1 cellular context compared by ENCODE assay signal in genomic region chr2:70086838-70087702, GRCh38.
TF ChIP-seq lines count a peak whose summit lies in the region.

Gene PCBP1 (plus strand): TSS chr2:70087477. CDS start chr2:70087744, 267 bp downstream.

TF ChIP-seq in WTC11, 78 proteins besides CTCF, POLR2A, EP300 and RAD21 (continued from another document and continues in another):
- no peak for TF ChIP-seq ERG (CRISPR knock-in tag; IDR thresholded peaks at IDR 0.05)
- 0 out of 2 replicates have a peak, but pooled peaks have one; percentile 68 for TF ChIP-seq PRRX2 (CRISPR knock-in tag; IDR thresholded peaks at IDR 0.05)
- TF ChIP-seq ZNF263 (CRISPR knock-in tag; IDR thresholded peaks at IDR 0.05; ENCODE audit: low read depth), result no peak
- TF ChIP-seq PRDM15 (CRISPR knock-in tag; IDR thresholded peaks at IDR 0.05), result no peak
- no peak for TF ChIP-seq STAT6 (CRISPR knock-in tag; conservative IDR thresholded peaks at IDR 0.05; ENCODE audit: low read depth)
- TF ChIP-seq SMAD4 (CRISPR knock-in tag; IDR thresholded peaks at IDR 0.05), result no peak
- TF ChIP-seq ATF6 (CRISPR knock-in tag; IDR thresholded peaks at IDR 0.05), result no peak
- TF ChIP-seq ZNF416 (CRISPR knock-in tag; IDR thresholded peaks at IDR 0.05), result no peak
- TF ChIP-seq ZSCAN18 (CRISPR knock-in tag; IDR thresholded peaks at IDR 0.05), result no peak
- TF ChIP-seq ZMAT4 (CRISPR knock-in tag; IDR thresholded peaks at IDR 0.05), result no peak
- no peak for TF ChIP-seq ZNF671 (CRISPR knock-in tag; IDR thresholded peaks at IDR 0.05)
- no peak for TF ChIP-seq FOXJ3 (CRISPR knock-in tag; IDR thresholded peaks at IDR 0.05; ENCODE audit: borderline replicate concordance)
- TF ChIP-seq SP1 (CRISPR knock-in tag; conservative IDR thresholded peaks at IDR 0.05), result no peak
- no peak; the same call in 1 of the 2 replicates for TF ChIP-seq FOXK1 (CRISPR knock-in tag; IDR thresholded peaks at IDR 0.05)
- TF ChIP-seq ZNF317 (CRISPR knock-in tag; IDR thresholded peaks at IDR 0.05; ENCODE audit: borderline replicate concordance, low read depth), result no peak
- TF ChIP-seq CBFB (CRISPR knock-in tag; IDR thresholded peaks at IDR 0.05; ENCODE audit: low read depth), result no peak
- TF ChIP-seq ATF2 (CRISPR knock-in tag; IDR thresholded peaks at IDR 0.05; ENCODE audit: borderline replicate concordance, low read depth), result no peak
- peak; percentile 85 for TF ChIP-seq NR2C2 (CRISPR knock-in tag; IDR thresholded peaks at IDR 0.05)
- no peak for TF ChIP-seq IRF1 (CRISPR knock-in tag; IDR thresholded peaks at IDR 0.05)
- TF ChIP-seq MAX (CRISPR knock-in tag; IDR thresholded peaks at IDR 0.05), result peak; percentile 59
- TF ChIP-seq NR3C1 (CRISPR knock-in tag; conservative IDR thresholded peaks at IDR 0.05; ENCODE audit: low read depth), result no peak
- no peak for TF ChIP-seq NR1H2 (CRISPR knock-in tag; IDR thresholded peaks at IDR 0.05)
- TF ChIP-seq ESRRA (CRISPR knock-in tag; IDR thresholded peaks at IDR 0.05; ENCODE audit: borderline replicate concordance), result no peak
- no peak for TF ChIP-seq E2F1 (CRISPR knock-in tag; IDR thresholded peaks at IDR 0.05)
- TF ChIP-seq IRF2 (CRISPR knock-in tag; IDR thresholded peaks at IDR 0.05; ENCODE audit: borderline replicate concordance, low read depth), result no peak
- no peak for TF ChIP-seq TEAD1 (CRISPR knock-in tag; IDR thresholded peaks at IDR 0.05)
- TF ChIP-seq SMAD3 (CRISPR knock-in tag; IDR thresholded peaks at IDR 0.05; ENCODE audit: borderline replicate concordance), result no peak
- TF ChIP-seq AFF4 (CRISPR knock-in tag; IDR thresholded peaks at IDR 0.05; ENCODE audit: borderline replicate concordance), result no peak
- TF ChIP-seq MXD4 (CRISPR knock-in tag; IDR thresholded peaks at IDR 0.05; ENCODE audit: borderline replicate concordance), result no peak
- TF ChIP-seq ZNF138 (CRISPR knock-in tag; conservative IDR thresholded peaks at IDR 0.05), result no peak
- TF ChIP-seq CDX4 (CRISPR knock-in tag; IDR thresholded peaks at IDR 0.05; ENCODE audit: borderline replicate concordance), result no peak
- no peak for TF ChIP-seq EMX1 (CRISPR knock-in tag; IDR thresholded peaks at IDR 0.05)
- TF ChIP-seq ATF3 (CRISPR knock-in tag; conservative IDR thresholded peaks at IDR 0.05), result no peak
- 0 out of 2 replicates have a peak, but pooled peaks have one; percentile 16 for TF ChIP-seq KAT7 (CRISPR knock-in tag; IDR thresholded peaks at IDR 0.05; ENCODE audit: borderline replicate concordance)
- 0 out of 2 replicates have a peak, but pooled peaks have one; percentile 18 for TF ChIP-seq ZNF232 (CRISPR knock-in tag; IDR thresholded peaks at IDR 0.05)
- TF ChIP-seq ZBTB21 (CRISPR knock-in tag; IDR thresholded peaks at IDR 0.05; ENCODE audit: borderline replicate concordance), result no peak
